ENCODE assay signal across 10 cellular contexts in genomic region chr11:62433553-62434301, GRCh38. TPM values are rescaled to one million over a fixed set of nuclear protein-coding genes. Genes with fewer than 3 reads are reported as not detected.
DNase-seq lines count a peak whose midpoint lies in the region; ATAC-seq and TF ChIP-seq lines count a peak whose summit lies in the region.
"Had no signal": no experiment of that assay in that cellular context is flagged by ENCODE, and none has a peak within 500 bp of the region (broad histone marks: within the 10 kb centered on the region; RNA-seq: fewer than 3 reads in every experiment).

No MANE protein-coding gene starts in this region.

- no peaks in the 10 kb centered on the region for H3K36me3 ChIP-seq in naive thymus-derived CD4-positive, alpha-beta T cell (ENCODE audit: control insufficient read depth in 2 of 3, insufficient read depth in 3 of 3, low read length in 3 of 3)
- H3K36me3 ChIP-seq in aorta (ENCODE audit: control insufficient read depth in 1 of 2, insufficient read depth in 2 of 2, low read length in 1 of 2): no peaks in the 10 kb centered on the region

- no peak overlapping the region for H3K23ac ChIP-seq in H9 (ENCODE audit: insufficient read length, low read depth, low read length)

- no peak overlapping the region for H3K27ac ChIP-seq in naive thymus-derived CD4-positive, alpha-beta T cell (ENCODE audit: low read depth, low read length)
- peak overlapping the region in 1 of 2 donors; percentile 46 for H3K27ac ChIP-seq in aorta (ENCODE audit: low read depth in 1 of 2, low read length in 2 of 2)
- H3K27ac ChIP-seq in H9 (ENCODE audit: insufficient read length, low read depth, low read length): no peak overlapping the region

- no peaks in the 10 kb centered on the region for H3K23me2 ChIP-seq in H9 (ENCODE audit: insufficient read length, low read depth, low read length, poor library complexity, severe bottlenecking)

- H3K9me3 ChIP-seq in naive thymus-derived CD4-positive, alpha-beta T cell (ENCODE audit: control insufficient read depth in 2 of 3, low read length in 3 of 3): no peaks in the 10 kb centered on the region
- H3K9me3 ChIP-seq in aorta (ENCODE audit: control insufficient read depth, low read length) (no peaks in the 10 kb centered on the region), H9 (ENCODE audit: control insufficient read depth, low read depth, low read length) (no peaks in the 10 kb centered on the region)

- H3K79me1 ChIP-seq in H9 (ENCODE audit: insufficient read depth, low read depth, low read length, poor library complexity, severe bottlenecking): no peaks in the 10 kb centered on the region

- H4K5ac ChIP-seq in H9 (ENCODE audit: insufficient read length, low read depth, low read length): no peak overlapping the region

- no peak for DNase-seq in activated naive CD8-positive, alpha-beta T cell treated with anti-CD3 and anti-CD28 coated beads, Interleukin-2, amount 10 ng/mL, durations not matched to agents 7 days and 5 days
- no peak for DNase-seq in activated naive CD8-positive, alpha-beta T cell treated with anti-CD3 and anti-CD28 coated beads for 36 hours
- DNase-seq in dermis blood vessel endothelial cell (peak; percentile 76), aorta (no peak), H9 (no peak)
- no peak for DNase-seq in naive thymus-derived CD4-positive, alpha-beta T cell
- DNase-seq in effector CD8-positive, alpha-beta T cell (lab: John Stamatoyannopoulos, UW): no peak
- DNase-seq: activated T-cell treated with anti-CD3 and anti-CD28 coated beads, Interleukin-2, amount 50 U/mL, for 4 hours; NCI-H2029 had no signal

- H3K4me1 ChIP-seq in naive thymus-derived CD4-positive, alpha-beta T cell (ENCODE audit: control insufficient read depth in 2 of 2, insufficient read depth in 2 of 2, low read length in 2 of 2): peaks cover 0 to 21% of the 10 kb centered on the region in 2 donors
- H3K4me1 ChIP-seq in aorta (ENCODE audit: control insufficient read depth in 1 of 2, insufficient read depth in 2 of 2, low read length in 2 of 2) (no peaks in the 10 kb centered on the region), H9 (ENCODE audit: insufficient read depth, low read length) (no peaks in the 10 kb centered on the region)

- POLR2A ChIA-PET in activated naive CD8-positive, alpha-beta T cell treated with anti-CD3 and anti-CD28 coated beads, Interleukin-2, amount 10 ng/mL, durations not matched to agents 7 days and 5 days (lab: Charles Lee): no interaction called here
- POLR2A ChIA-PET in naive thymus-derived CD4-positive, alpha-beta T cell (lab: Charles Lee): no interaction called here

- H2BK20ac ChIP-seq in H9 (ENCODE audit: low read depth, low read length, poor library complexity, severe bottlenecking): no peak overlapping the region

- no peak overlapping the region for H3K14ac ChIP-seq in H9 (ENCODE audit: insufficient read depth, low read length)

- H3K9ac ChIP-seq in H9 (ENCODE audit: extremely low read depth, insufficient read length, low read length): no peak overlapping the region

- H3K27me3 Mint-ChIP-seq in activated naive CD8-positive, alpha-beta T cell treated with anti-CD3 and anti-CD28 coated beads, Interleukin-2, amount 10 ng/mL, durations not matched to agents 7 days and 5 days: no peaks in the 10 kb centered on the region
- H3K27me3 Mint-ChIP-seq in activated naive CD8-positive, alpha-beta T cell treated with anti-CD3 and anti-CD28 coated beads for 36 hours: no peaks in the 10 kb centered on the region
- H3K27me3 Mint-ChIP-seq in naive thymus-derived CD4-positive, alpha-beta T cell: no peaks in the 10 kb centered on the region
- peaks cover 16% of the 10 kb centered on the region for H3K27me3 Mint-ChIP-seq in H9 (ENCODE audit: low read depth)

- CTCF ChIA-PET in naive thymus-derived CD4-positive, alpha-beta T cell (lab: Charles Lee): interaction anchor here (0.5 to 1.8 kb wide), 2 partner anchors 9 to 12 kb away, joined by 3 to 6 read pairs; no protein-coding TSS in a partner anchor

- no peak overlapping the region for H4K91ac ChIP-seq in H9 (ENCODE audit: insufficient read length, low read depth, low read length)

- ATAC-seq in activated naive CD8-positive, alpha-beta T cell treated with anti-CD3 and anti-CD28 coated beads, Interleukin-2, amount 10 ng/mL, durations not matched to agents 7 days and 5 days (ENCODE audit: low read depth): no peak
- ATAC-seq in naive thymus-derived CD4-positive, alpha-beta T cell: no peak
- ATAC-seq in aorta (ENCODE audit: low FRiP score) (peak; percentile 39), HG02884 (IDR thresholded peaks at IDR 0.05; ENCODE audit: unreplicated experiment) (no peak)
- ATAC-seq: activated T-cell treated with anti-CD3 and anti-CD28 coated beads, Interleukin-2, amount 50 U/mL, for 4 hours had no signal

- no peaks in the 10 kb centered on the region for H3K9me3 Mint-ChIP-seq in activated naive CD8-positive, alpha-beta T cell treated with anti-CD3 and anti-CD28 coated beads, Interleukin-2, amount 10 ng/mL, durations not matched to agents 7 days and 5 days
- H3K9me3 Mint-ChIP-seq in activated naive CD8-positive, alpha-beta T cell treated with anti-CD3 and anti-CD28 coated beads for 36 hours: no peaks in the 10 kb centered on the region
- no peaks in the 10 kb centered on the region for H3K9me3 Mint-ChIP-seq in naive thymus-derived CD4-positive, alpha-beta T cell
- peaks cover 2 to 4% of the 10 kb centered on the region in 2 experiments; a peak in 4 of 5 replicates for H3K9me3 Mint-ChIP-seq in H9
- H3K9me3 Mint-ChIP-seq: activated T-cell treated with anti-CD3 and anti-CD28 coated beads, Interleukin-2, amount 50 U/mL, for 4 hours had no signal

- TF ChIP-seq CTCF in H9 (conservative IDR thresholded peaks at IDR 0.05): no peak

- no peaks in the 10 kb centered on the region for H3K27me3 ChIP-seq in naive thymus-derived CD4-positive, alpha-beta T cell (ENCODE audit: control insufficient read depth in 2 of 2, insufficient read depth in 2 of 2, low read length in 2 of 2)
- no peaks in the 10 kb centered on the region for H3K27me3 ChIP-seq in aorta (ENCODE audit: control insufficient read depth in 1 of 2, insufficient read depth in 2 of 2, low read length in 1 of 2)
- H3K27me3 ChIP-seq in H9 (ENCODE audit: insufficient read depth, low read length): no peaks in the 10 kb centered on the region

- H4K20me1 ChIP-seq in H9 (ENCODE audit: control insufficient read depth, insufficient read depth, insufficient read length): no peaks in the 10 kb centered on the region

- H3K27ac Mint-ChIP-seq in activated naive CD8-positive, alpha-beta T cell treated with anti-CD3 and anti-CD28 coated beads, Interleukin-2, amount 10 ng/mL, durations not matched to agents 7 days and 5 days: peak overlapping the region; percentile 32
- H3K27ac Mint-ChIP-seq in activated naive CD8-positive, alpha-beta T cell treated with anti-CD3 and anti-CD28 coated beads for 36 hours: no peak overlapping the region
- peak overlapping the region in 8 of 9 donors; percentile 22 to 87 (median 66) for H3K27ac Mint-ChIP-seq in naive thymus-derived CD4-positive, alpha-beta T cell
- H3K27ac Mint-ChIP-seq in H9: 0 out of 7 replicates have a peak overlapping the region, but pooled peaks of 1 of the 3 experiments have one; percentile 21

- no peak overlapping the region for H4K8ac ChIP-seq in H9 (replicated peaks; ENCODE audit: insufficient read length, low read depth, low read length)

- H2AFZ ChIP-seq in H9 (ENCODE audit: low read length): no peak overlapping the region

- no peak overlapping the region for H2BK5ac ChIP-seq in H9 (ENCODE audit: insufficient read length, low read length)

- no peak overlapping the region for H3K18ac ChIP-seq in H9 (ENCODE audit: insufficient read length, low read depth, low read length)

- no peaks in the 10 kb centered on the region for H3K36me3 Mint-ChIP-seq in activated naive CD8-positive, alpha-beta T cell treated with anti-CD3 and anti-CD28 coated beads, Interleukin-2, amount 10 ng/mL, durations not matched to agents 7 days and 5 days
- no peaks in the 10 kb centered on the region for H3K36me3 Mint-ChIP-seq in activated naive CD8-positive, alpha-beta T cell treated with anti-CD3 and anti-CD28 coated beads for 36 hours
- no peaks in the 10 kb centered on the region for H3K36me3 Mint-ChIP-seq in naive thymus-derived CD4-positive, alpha-beta T cell
- peaks cover 0 to 4% (median 0%) of the 10 kb centered on the region in 3 experiments; a peak in 1 of 7 replicates for H3K36me3 Mint-ChIP-seq in H9 (ENCODE audit: insufficient read depth in 1 of 3, low read depth in 3 of 3)

- no peak overlapping the region for H2BK15ac ChIP-seq in H9 (ENCODE audit: low read depth, low read length)

- no peak overlapping the region for H3K56ac ChIP-seq in H9 (ENCODE audit: insufficient read length, low read depth, low read length)

- H3K4me2 ChIP-seq in H9 (ENCODE audit: insufficient read depth, insufficient read length, low read length): no peak overlapping the region

- no peak overlapping the region for H2AK5ac ChIP-seq in H9 (ENCODE audit: insufficient read length, low read length)

- no peak overlapping the region for H2BK12ac ChIP-seq in H9 (ENCODE audit: insufficient read length, low read depth, low read length)

- no peak overlapping the region for H2BK120ac ChIP-seq in H9 (ENCODE audit: low read depth, low read length, poor library complexity, severe bottlenecking)

- intact Hi-C loops in naive thymus-derived CD4-positive, alpha-beta T cell (cut with micrococcal nuclease): no loop called here
- intact Hi-C loops in aorta (cut with DNase I): loop anchor here in 1 of 2 donors (5.0 kb wide), 1 partner anchor 74 kb away; no protein-coding TSS in a partner anchor

- H3K4me3 Mint-ChIP-seq in activated naive CD8-positive, alpha-beta T cell treated with anti-CD3 and anti-CD28 coated beads, Interleukin-2, amount 10 ng/mL, durations not matched to agents 7 days and 5 days: peak overlapping the region; percentile 23
- no peak overlapping the region for H3K4me3 Mint-ChIP-seq in activated naive CD8-positive, alpha-beta T cell treated with anti-CD3 and anti-CD28 coated beads for 36 hours
- H3K4me3 Mint-ChIP-seq in naive thymus-derived CD4-positive, alpha-beta T cell: peak overlapping the region in 8 of 10 donors; percentile 22 to 67 (median 52)
- H3K4me3 Mint-ChIP-seq in H9: no peak overlapping the region
- H3K4me3 Mint-ChIP-seq: activated T-cell treated with anti-CD3 and anti-CD28 coated beads, Interleukin-2, amount 50 U/mL, for 4 hours had no signal

- H3K79me2 ChIP-seq in H9 (ENCODE audit: insufficient read depth, low read length): no peaks in the 10 kb centered on the region

- H3K4ac ChIP-seq in H9 (ENCODE audit: low read depth, low read length): no peak overlapping the region

- WGBS in aorta, 2 donors: 21 to 31% methylated on average over 15 of the region's 15 CpGs
- WGBS in H9 (ENCODE audit: extremely low coverage, insufficient read length, low lambda C conversion rate): no CpG with 5 or more reads among the region's 15 CpGs

- peaks cover 38% of the 10 kb centered on the region for H3K4me1 Mint-ChIP-seq in activated naive CD8-positive, alpha-beta T cell treated with anti-CD3 and anti-CD28 coated beads, Interleukin-2, amount 10 ng/mL, durations not matched to agents 7 days and 5 days
- peaks cover 36% of the 10 kb centered on the region for H3K4me1 Mint-ChIP-seq in activated naive CD8-positive, alpha-beta T cell treated with anti-CD3 and anti-CD28 coated beads for 36 hours
- peaks cover 28 to 51% (median 43%) of the 10 kb centered on the region in 7 donors for H3K4me1 Mint-ChIP-seq in naive thymus-derived CD4-positive, alpha-beta T cell
- peaks cover 13 to 15% of the 10 kb centered on the region in 2 experiments; a peak in 3 of 4 replicates for H3K4me1 Mint-ChIP-seq in H9

- H3T11ph ChIP-seq in H9 (ENCODE audit: low read length): no peak overlapping the region

- no peak overlapping the region for H3K4me3 ChIP-seq in naive thymus-derived CD4-positive, alpha-beta T cell (ENCODE audit: low read length)
- H3K4me3 ChIP-seq in aorta (ENCODE audit: low read length in 2 of 2): no peak overlapping the region

RNA-seq across cellular contexts. Expression of gene SCGB1A1, which starts 14.9 kb away (rescaled TPM):
- not detected for total RNA-seq in activated naive CD8-positive, alpha-beta T cell treated with anti-CD3 and anti-CD28 coated beads, Interleukin-2, amount 10 ng/mL, durations not matched to agents 7 days and 5 days
- not detected for total RNA-seq in activated naive CD8-positive, alpha-beta T cell treated with anti-CD3 and anti-CD28 coated beads for 36 hours
- total RNA-seq in dermis blood vessel endothelial cell: not detected in 2 replicates
- total RNA-seq in naive thymus-derived CD4-positive, alpha-beta T cell: not detected
- not detected for polyA plus RNA-seq in naive thymus-derived CD4-positive, alpha-beta T cell
- total RNA-seq in aorta: not detected
- polyA plus RNA-seq in aorta: 1 to 10 TPM in 1 of 2 donors, under 1 TPM in 1; 0.61 to 5.0 TPM
- not detected in 2 replicates for total RNA-seq in H9 (2021)

Comparison
In these comparisons a context has a peak if more than half of its experiments do, and no peak if none do; other contexts are left out.
1. H3K4me3 Mint-ChIP-seq: peak in activated naive CD8-positive, alpha-beta T cell treated with anti-CD3 and anti-CD28 coated beads, Interleukin-2, amount 10 ng/mL, durations not matched to agents 7 days and 5 days (single experiment) and naive thymus-derived CD4-positive, alpha-beta T cell (8 of 10); none in activated naive CD8-positive, alpha-beta T cell treated with anti-CD3 and anti-CD28 coated beads for 36 hours (single experiment) and H9 (0 of 2).